In the genomic region with DNA sequence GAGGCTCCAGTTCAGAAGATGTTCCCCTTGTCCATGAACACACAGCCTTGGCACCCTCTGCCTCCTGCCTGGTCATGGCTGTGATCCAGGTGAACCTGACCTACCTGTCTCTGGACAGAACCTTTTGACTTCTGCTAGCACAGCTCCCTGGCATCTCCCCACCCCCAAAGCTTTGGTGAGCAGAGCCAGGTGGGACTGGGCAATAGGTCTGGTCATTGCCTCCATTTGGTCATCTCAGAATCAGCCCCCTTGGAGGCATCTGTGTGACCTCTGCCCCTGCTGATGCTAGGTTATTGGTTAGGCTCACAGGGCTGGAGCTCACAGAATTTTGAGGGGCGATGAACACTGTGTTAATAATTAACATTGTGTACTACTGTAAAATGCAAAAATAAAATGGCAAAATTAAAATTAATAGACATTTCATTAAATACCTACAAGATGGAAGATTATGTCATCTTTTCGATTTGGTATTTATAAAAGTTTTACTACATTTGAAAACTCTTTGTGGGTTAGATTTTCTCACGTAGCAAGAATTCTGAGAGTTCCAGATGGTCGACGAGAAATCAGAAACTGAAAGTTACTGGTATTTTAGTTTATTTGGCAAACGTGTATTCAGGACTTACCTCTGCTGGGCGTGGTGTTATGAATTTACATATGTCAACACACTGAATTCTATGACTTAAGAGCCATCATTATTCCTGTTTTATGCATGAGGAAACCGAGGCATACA, we compare ENCODE assay signal across 13 cellular contexts. TPM values are rescaled to one million over a fixed set of nuclear protein-coding genes. Genes with fewer than 3 reads are reported as not detected.
DNase-seq lines count a peak whose midpoint lies in the region; ATAC-seq and TF ChIP-seq lines count a peak whose summit lies in the region.
"Had no signal": no experiment of that assay in that cellular context is flagged by ENCODE, and none has a peak within 500 bp of the region (broad histone marks: within the 10 kb centered on the region; RNA-seq: fewer than 3 reads in every experiment).

No MANE protein-coding gene starts in this region.

- ATAC-seq in GM19455 (IDR thresholded peaks at IDR 0.05; ENCODE audit: unreplicated experiment) (peak; percentile 71), HG03378 (IDR thresholded peaks at IDR 0.05; ENCODE audit: unreplicated experiment) (peak; percentile 72)

- TF ChIP-seq CTCF in DOHH2 (IDR thresholded peaks at IDR 0.05; ENCODE audit: low read depth, low read length, poor library complexity, severe bottlenecking) (no peak), testis (IDR thresholded peaks at IDR 0.05) (no peak), Caco-2 (IDR thresholded peaks at IDR 0.05; ENCODE audit: insufficient read depth in 1 of 2, low read depth in 1 of 2, low read length in 1 of 2, severe bottlenecking in 1 of 2, unreplicated experiment in 1 of 2) (no peak)

- DNase-seq in epithelial cell of prostate (ENCODE audit: low read depth, low spot score) (no peak), testis (no peak), NCI-H1417 (lab: John Stamatoyannopoulos, UW) (no peak), GDM1 (lab: John Stamatoyannopoulos, UW) (no peak), Caco-2 (no peak)
- DNase-seq: activated naive CD4-positive, alpha-beta T cell treated with anti-CD3 and anti-CD28 coated beads, Interleukin-2, amount 50 U/mL, for 16 hours; NCI-H774 had no signal

- 0 out of 2 replicates have a peak overlapping the region, but pooled peaks have one; percentile 0 for H3K27ac ChIP-seq in DOHH2 (ENCODE audit: low read depth, low read length)
- H3K27ac ChIP-seq in epithelial cell of prostate: peak overlapping the region; percentile 17
- no peak overlapping the region for H3K27ac ChIP-seq in testis
- H3K27ac ChIP-seq: BLaER1 had no signal

- BruUV-seq in Caco-2 (replicated peaks; lab: Mats Ljungman, UMichigan): no TSS peak

- CTCF ChIA-PET in Caco-2 (lab: Charles Lee): no interaction called here

- no peaks in the 10 kb centered on the region for H3K79me2 ChIP-seq in DOHH2 (ENCODE audit: control insufficient read depth, low read length)

- no peaks in the 10 kb centered on the region for H3K9me3 ChIP-seq in DOHH2 (ENCODE audit: control insufficient read depth, insufficient read depth, low read length)
- no peaks in the 10 kb centered on the region for H3K9me3 ChIP-seq in testis
- no peaks in the 10 kb centered on the region for H3K9me3 ChIP-seq in Caco-2
- H3K9me3 ChIP-seq: BLaER1 had no signal

- 70 to 76% methylated on average over 8 of the region's 8 CpGs for WGBS in testis, 2 donors

- POLR2A ChIA-PET in Caco-2 (lab: Charles Lee): no interaction called here

- no peaks in the 10 kb centered on the region for H3K36me3 ChIP-seq in DOHH2 (ENCODE audit: control insufficient read depth, low read length)
- H3K36me3 ChIP-seq in testis (ENCODE audit: low read depth, missing control alignments): no peaks in the 10 kb centered on the region
- no peaks in the 10 kb centered on the region for H3K36me3 ChIP-seq in Caco-2 (ENCODE audit: control insufficient read depth, insufficient read depth, low read length)
- H3K36me3 ChIP-seq: BLaER1 had no signal

- intact Hi-C loops in testis (cut with DNase I; ENCODE audit: low total_unique reads): no loop called here
- intact Hi-C loops in Caco-2 (cut with micrococcal nuclease; ENCODE audit: unreplicated experiment): loop anchor here (5.0 kb wide), 1 partner anchor 147 kb away; no protein-coding TSS in a partner anchor

- no peaks in the 10 kb centered on the region for H3K27me3 Mint-ChIP-seq in Caco-2 (ENCODE audit: insufficient read depth, unreplicated experiment)
- H3K27me3 Mint-ChIP-seq: stimulated activated naive CD8-positive, alpha-beta T cell treated with anti-CD3 and anti-CD28 coated beads, Interleukin-15, Interleukin-2, amounts not matched to agents 100 ng/mL and 50 ng/mL, for 24 hours had no signal

- H3F3A ChIP-seq in DOHH2 (ENCODE audit: control insufficient read depth, insufficient read depth): peaks cover 12% of the 10 kb centered on the region

- no peaks in the 10 kb centered on the region for H3K9me2 ChIP-seq in DOHH2 (replicated peaks; ENCODE audit: control insufficient read depth, low read length)

- no peaks in the 10 kb centered on the region for H3K27me3 ChIP-seq in DOHH2 (ENCODE audit: control insufficient read depth, low read length)
- H3K27me3 ChIP-seq in testis: no peaks in the 10 kb centered on the region
- no peaks in the 10 kb centered on the region for H3K27me3 ChIP-seq in Caco-2 (replicated peaks; ENCODE audit: control insufficient read depth, insufficient read depth, low read length)
- H3K27me3 ChIP-seq: BLaER1 had no signal

- H4K20me1 ChIP-seq in DOHH2 (ENCODE audit: control insufficient read depth, insufficient read depth, low read depth, low read length): no peaks in the 10 kb centered on the region
- H4K20me1 ChIP-seq: BLaER1 had no signal

- H3K36me3 Mint-ChIP-seq in Caco-2 (ENCODE audit: insufficient read depth, unreplicated experiment): peaks cover 9% of the 10 kb centered on the region

- H3K4me1 ChIP-seq in DOHH2 (ENCODE audit: control insufficient read depth, low read length) (peaks cover 43% of the 10 kb centered on the region), testis (no peaks in the 10 kb centered on the region), Caco-2 (peaks cover 34% of the 10 kb centered on the region)

- peaks cover 13% of the 10 kb centered on the region for H3K4me1 Mint-ChIP-seq in Caco-2 (ENCODE audit: low read depth, unreplicated experiment)

- H3K9me3 Mint-ChIP-seq in Caco-2 (ENCODE audit: unreplicated experiment): no peaks in the 10 kb centered on the region
- H3K9me3 Mint-ChIP-seq: stimulated activated naive CD8-positive, alpha-beta T cell treated with anti-CD3 and anti-CD28 coated beads, Interleukin-15, Interleukin-2, amounts not matched to agents 100 ng/mL and 50 ng/mL, for 24 hours had no signal

- TF ChIP-seq POLR2A in testis (IDR thresholded peaks at IDR 0.05): no peak

- no peak overlapping the region for H3K27ac Mint-ChIP-seq in Caco-2 (ENCODE audit: unreplicated experiment)
- H3K27ac Mint-ChIP-seq: stimulated activated naive CD8-positive, alpha-beta T cell treated with anti-CD3 and anti-CD28 coated beads, Interleukin-15, Interleukin-2, amounts not matched to agents 100 ng/mL and 50 ng/mL, for 24 hours had no signal

- H3K4me3 ChIP-seq in DOHH2 (ENCODE audit: low read length) (peak overlapping the region; percentile 60), testis (no peak overlapping the region), Caco-2 (ENCODE audit: low read depth, low read length) (no peak overlapping the region)
- H3K4me3 ChIP-seq: BLaER1 had no signal

- peak overlapping the region; percentile 60 for H3K4me2 ChIP-seq in DOHH2 (ENCODE audit: low read length)
- H3K4me2 ChIP-seq: BLaER1 had no signal

- no peak overlapping the region for H3K4me3 Mint-ChIP-seq in Caco-2 (ENCODE audit: unreplicated experiment)
- H3K4me3 Mint-ChIP-seq: stimulated activated naive CD8-positive, alpha-beta T cell treated with anti-CD3 and anti-CD28 coated beads, Interleukin-15, Interleukin-2, amounts not matched to agents 100 ng/mL and 50 ng/mL, for 24 hours had no signal

RNA-seq across cellular contexts. Expression of a gene that starts 8.3 kb away (rescaled TPM):
- total RNA-seq in testis: 10 to 100 TPM; 62.4 to 62.9 TPM
- polyA plus RNA-seq in testis (ENCODE audit: insufficient read depth, low read depth, low replicate concordance): 77.5 TPM
- 34.7 and 38.8 TPM in 2 replicates for total RNA-seq in Caco-2 (2022)

RNA-seq across cellular contexts. Expression of a gene that starts 35.8 kb away (rescaled TPM):
- total RNA-seq in testis: not detected
- not detected for polyA plus RNA-seq in testis (ENCODE audit: insufficient read depth, low read depth, low replicate concordance)
- total RNA-seq in Caco-2 (2022): 1.9 and 2.0 TPM in 2 replicates
- total RNA-seq: endothelial cell of umbilical vein had no signal
- polyA plus RNA-seq: endothelial cell of umbilical vein had no signal

Comparison
In these comparisons a context has a peak if more than half of its experiments do, and no peak if none do; other contexts are left out.
1. H3K27ac ChIP-seq: peak in DOHH2 (single experiment) and epithelial cell of prostate (single experiment); none in testis (0 of 2).